9 cellular contexts compared by ENCODE assay signal in genomic region chr16:28549301-28549899, GRCh38. TPM values are rescaled to one million over a fixed set of nuclear protein-coding genes. Genes with fewer than 3 reads are reported as not detected.
DNase-seq lines count a peak whose midpoint lies in the region; ATAC-seq, FAIRE-seq and TF ChIP-seq lines count a peak whose summit lies in the region.
"Had no signal": no experiment of that assay in that cellular context is flagged by ENCODE, and none has a peak within 500 bp of the region (broad histone marks: within the 10 kb centered on the region; RNA-seq: fewer than 3 reads in every experiment).

No MANE protein-coding gene starts in this region.

- intact Hi-C loops in activated CD8-positive, alpha-beta T cell treated with anti-CD3 and anti-CD28 coated beads for 36 hours (cut with micrococcal nuclease), result no loop called here
- intact Hi-C loops in HepG2 (cut with micrococcal nuclease; ENCODE audit: unreplicated experiment) (loop anchor here (1.0 to 10.0 kb wide), 3 partner anchors 65 to 273 kb away; partner anchors contain the start of gene SULT1A1), posterior vena cava (cut with DNase I) (loop anchor here in 1 of 2 donors (10.0 kb wide), 1 partner anchor 55 kb away; the partner anchor contains the start of genes APOBR and CLN3)

- no peaks in the 10 kb centered on the region for H3K9me3 ChIP-seq in DND-41 (ENCODE audit: insufficient read depth, low read length, severe bottlenecking)
- no peaks in the 10 kb centered on the region for H3K9me3 ChIP-seq in HepG2 (ENCODE audit: low read length)

- ATAC-seq in DND-41 (ENCODE audit: insufficient read depth, low read depth), result no peak
- ATAC-seq in activated CD8-positive, alpha-beta T cell treated with anti-CD3 and anti-CD28 coated beads for 36 hours, result no peak
- ATAC-seq in HepG2, result peak; percentile 44
- no peak for ATAC-seq in GM18870 (IDR thresholded peaks at IDR 0.05; ENCODE audit: unreplicated experiment)

- H3K27me3 ChIP-seq in DND-41 (ENCODE audit: insufficient read depth, low read length, poor library complexity) (no peaks in the 10 kb centered on the region), KMS-11 (ENCODE audit: insufficient read depth, low read depth) (no peaks in the 10 kb centered on the region), HepG2 (ENCODE audit: control insufficient read depth in 1 of 2, insufficient read depth in 2 of 2, low read length in 2 of 2) (peaks cover 0 to 14% of the 10 kb centered on the region in 2 experiments; a peak in 1 of 5 replicates)

- peaks cover 11% of the 10 kb centered on the region for H3K4me1 Mint-ChIP-seq in activated CD8-positive, alpha-beta T cell treated with anti-CD3 and anti-CD28 coated beads for 36 hours (ENCODE audit: low read depth)

- H2AFZ ChIP-seq in DND-41 (ENCODE audit: low read depth, low read length), result no peak overlapping the region
- H2AFZ ChIP-seq in KMS-11 (ENCODE audit: low read depth), result no peak overlapping the region
- H2AFZ ChIP-seq in HepG2 (ENCODE audit: low read length), result no peak overlapping the region

- TF ChIP-seq EP300 in HepG2 (IDR thresholded peaks at IDR 0.05; ENCODE audit: low read depth in 2 of 2, low read length in 2 of 2), result no peak
- TF ChIP-seq EP300 in HepG2 (CRISPR knock-in tag; IDR thresholded peaks at IDR 0.05; ENCODE audit: borderline replicate concordance), result no peak

- TF ChIP-seq RAD21 in HepG2 (CRISPR knock-in tag; IDR thresholded peaks at IDR 0.05), result peak; percentile 86

- DNase-seq in DND-41 (no peak), HepG2 (ENCODE audit: low spot score) (peak; percentile 65), posterior vena cava (ENCODE audit: low spot score) (no peak), T-helper 9 cell (no peak), activated T-cell treated with anti-CD3 and anti-CD28 coated beads for 4 hours (no peak)
- DNase-seq in activated CD8-positive, alpha-beta T cell treated with anti-CD3 and anti-CD28 coated beads for 36 hours, result peak; percentile 18

- peaks cover 2% of the 10 kb centered on the region for H3K79me2 ChIP-seq in DND-41 (ENCODE audit: insufficient read depth, low read length)
- peaks cover under 1% of the 10 kb centered on the region; the same call in 1 of the 2 replicates for H3K79me2 ChIP-seq in KMS-11 (ENCODE audit: insufficient read depth, low read depth)
- peaks cover under 1% of the 10 kb centered on the region for H3K79me2 ChIP-seq in HepG2 (ENCODE audit: insufficient read depth, low read length)

- peak; percentile 42 for FAIRE-seq in HepG2 (lab: Jason Lieb, UNC)

- CTCF ChIA-PET in activated CD8-positive, alpha-beta T cell treated with anti-CD3 and anti-CD28 coated beads for 36 hours (lab: Charles Lee), result interaction anchor here (0.6 to 1.2 kb wide), 2 partner anchors 57 to 396 kb away, joined by 3 to 4 read pairs; partner anchors contain the start of gene CLN3
- CTCF ChIA-PET in HepG2 (lab: Yijun Ruan, JAX; ENCODE audit: low intra/inter-chr PET ratio, low total read pairs), result interaction anchor here (1.7 kb wide), 1 partner anchor 58 kb away, joined by 12 read pairs; the partner anchor contains the start of gene CLN3

- H3K27ac ChIP-seq in DND-41 (ENCODE audit: low read length), result no peak overlapping the region
- H3K27ac ChIP-seq in KMS-11, result no peak overlapping the region
- H3K27ac ChIP-seq in HepG2 (ENCODE audit: extremely low read length, insufficient read depth, low read length), result no peak overlapping the region
- H3K27ac ChIP-seq: skin epidermis had no signal

- in situ Hi-C loops in HepG2 (cut with HindIII; ENCODE audit: extremely low pct_ligation_motif_present, low pct_unique_long_range_greater_than_20kb), result no loop called here

- H3K4me1 ChIP-seq in DND-41 (ENCODE audit: insufficient read depth, low read length) (peaks cover 9% of the 10 kb centered on the region), KMS-11 (ENCODE audit: low read depth, poor library complexity, severe bottlenecking) (peaks cover 13% of the 10 kb centered on the region), HepG2 (ENCODE audit: insufficient read depth, low read length) (peaks cover 26% of the 10 kb centered on the region)

- POLR2A ChIA-PET in activated CD8-positive, alpha-beta T cell treated with anti-CD3 and anti-CD28 coated beads for 36 hours (lab: Charles Lee), result interaction anchor here (0.7 to 0.9 kb wide), 3 partner anchors 35 to 278 kb away, joined by 3 read pairs; no protein-coding TSS in a partner anchor
- POLR2A ChIA-PET in HepG2 (lab: Yijun Ruan, JAX), result interaction anchor here (0.9 to 1.1 kb wide), 2 partner anchors 8 to 225 kb away, joined by 3 to 4 read pairs; no protein-coding TSS in a partner anchor

- H3K36me3 ChIP-seq in DND-41 (ENCODE audit: insufficient read depth, low read length) (no peaks in the 10 kb centered on the region), KMS-11 (ENCODE audit: insufficient read depth) (no peaks in the 10 kb centered on the region), HepG2 (replicated peaks in 1 of 2; ENCODE audit: control insufficient read depth in 1 of 2, insufficient read depth in 2 of 2, low read length in 2 of 2) (no peaks in the 10 kb centered on the region)

- peak; percentile 67 for TF ChIP-seq CTCF in DND-41 (IDR thresholded peaks at IDR 0.05; ENCODE audit: borderline replicate concordance, extremely low read depth, low read length, poor library complexity, severe bottlenecking)
- peak; percentile 49 for TF ChIP-seq CTCF in KMS-11 (conservative IDR thresholded peaks at IDR 0.05; ENCODE audit: low read depth, low read length)
- peak; percentile 56 for TF ChIP-seq CTCF in activated CD8-positive, alpha-beta T cell treated with anti-CD3 and anti-CD28 coated beads for 36 hours (IDR thresholded peaks at IDR 0.05)
- TF ChIP-seq CTCF in HepG2 (CRISPR knock-in tag; IDR thresholded peaks at IDR 0.05), result peak; percentile 90

- no peak overlapping the region for H3K4me3 Mint-ChIP-seq in activated CD8-positive, alpha-beta T cell treated with anti-CD3 and anti-CD28 coated beads for 36 hours

- peak overlapping the region; percentile 1 for H3K27ac Mint-ChIP-seq in activated CD8-positive, alpha-beta T cell treated with anti-CD3 and anti-CD28 coated beads for 36 hours

- no peak overlapping the region for H3K9ac ChIP-seq in DND-41 (ENCODE audit: low read depth, low read length)
- no peak overlapping the region for H3K9ac ChIP-seq in KMS-11
- H3K9ac ChIP-seq in HepG2 (ENCODE audit: insufficient read depth, low read depth, low read length), result no peak overlapping the region

- no peak for TF ChIP-seq POLR2A in HepG2 (IDR thresholded peaks at IDR 0.05; ENCODE audit: insufficient read depth in 1 of 2, low read depth in 2 of 2, low read length in 2 of 2)

- H3K4me3 ChIP-seq in DND-41 (ENCODE audit: low read depth in 1 of 2, low read length in 2 of 2) (no peak overlapping the region), KMS-11 (IDR thresholded peaks at IDR 0.05; ENCODE audit: insufficient read depth, low read depth, low read length) (no peak overlapping the region), HepG2 (replicated peaks in 1 of 3; ENCODE audit: insufficient read depth in 1 of 3, low read depth in 2 of 3, low read length in 3 of 3) (peak overlapping the region in 1 of 3 experiments; percentile 34; a peak in 2 of 6 replicates)
- H3K4me3 ChIP-seq: skin epidermis had no signal

- WGBS in HepG2 (ENCODE audit: low lambda C conversion rate), result 5% methylated on average over 11 of the region's 11 CpGs

- H4K20me1 ChIP-seq in DND-41 (ENCODE audit: insufficient read depth, low read length) (no peaks in the 10 kb centered on the region), KMS-11 (ENCODE audit: insufficient read depth) (no peaks in the 10 kb centered on the region), HepG2 (ENCODE audit: insufficient read depth, low read length) (no peaks in the 10 kb centered on the region)

- H3K4me2 ChIP-seq in DND-41 (ENCODE audit: insufficient read depth, low read length) (no peak overlapping the region), KMS-11 (no peak overlapping the region; the same call in 1 of the 2 replicates), HepG2 (ENCODE audit: low read depth, low read length) (peak overlapping the region; percentile 65)

- no peaks in the 10 kb centered on the region for H3K9me3 Mint-ChIP-seq in activated CD8-positive, alpha-beta T cell treated with anti-CD3 and anti-CD28 coated beads for 36 hours

- no peaks in the 10 kb centered on the region for H3K27me3 Mint-ChIP-seq in activated CD8-positive, alpha-beta T cell treated with anti-CD3 and anti-CD28 coated beads for 36 hours

- BruUV-seq in HepG2 (replicated peaks; lab: Mats Ljungman, UMichigan), result no TSS peak

- H3K36me3 Mint-ChIP-seq in activated CD8-positive, alpha-beta T cell treated with anti-CD3 and anti-CD28 coated beads for 36 hours (ENCODE audit: low read depth), result no peaks in the 10 kb centered on the region

RNA-seq across cellular contexts. Expression of gene SGF29, which starts 4.3 kb away (rescaled TPM):
- 10 to 100 TPM; 25.0 TPM for total RNA-seq in activated CD8-positive, alpha-beta T cell treated with anti-CD3 and anti-CD28 coated beads for 36 hours
- total RNA-seq in HepG2 (2016; rRNA removed; fragmentation: Illumina TruSeq; extraction: Trizol), result 21.2 and 29.4 TPM in 2 replicates
- total RNA-seq in HepG2 (2016; cell fraction: cytosol; rRNA removed; fragmentation: Illumina TruSeq; extraction: Trizol; ENCODE audit: low read depth), result 26.2 and 36.6 TPM in 2 replicates
- total RNA-seq in HepG2 (2016; cell fraction: insoluble cytoplasmic fraction; rRNA removed; fragmentation: Illumina TruSeq; extraction: Trizol), result 15.6 and 27.3 TPM in 2 replicates
- 15.4 and 17.8 TPM in 2 replicates for total RNA-seq in HepG2 (2016; cell fraction: membrane; rRNA removed; fragmentation: Illumina TruSeq; extraction: Trizol)
- 19.6 and 24.7 TPM in 2 replicates for total RNA-seq in HepG2 (2016; cell fraction: nucleus; rRNA removed; fragmentation: Illumina TruSeq; extraction: Trizol)
- polyA plus RNA-seq in HepG2 (2011; rRNA removed), result 5.0 and 5.4 TPM in 2 replicates
- 2.3 and 3.5 TPM in 2 replicates for polyA plus RNA-seq in HepG2 (2011; cell fraction: cytosol; rRNA removed)
- polyA plus RNA-seq in HepG2 (2011; cell fraction: nucleus; rRNA removed), result 15.5 and 19.7 TPM in 2 replicates
- polyA plus RNA-seq in HepG2 (2012), result 20.2 and 32.1 TPM in 2 replicates
- polyA plus RNA-seq in HepG2 (2016; cell fraction: cytosol; fragmentation: Illumina TruSeq; extraction: Trizol; ENCODE audit: low read depth), result 8.6 and 9.4 TPM in 2 replicates
- polyA plus RNA-seq in HepG2 (2016; cell fraction: insoluble cytoplasmic fraction; fragmentation: Illumina TruSeq; extraction: Trizol; ENCODE audit: low read depth), result 14.8 and 18.5 TPM in 2 replicates
- polyA plus RNA-seq in HepG2 (2016; cell fraction: membrane; fragmentation: Illumina TruSeq; extraction: Trizol; ENCODE audit: low read depth), result 8.0 and 9.0 TPM in 2 replicates
- polyA plus RNA-seq in HepG2 (2016; cell fraction: nucleus; fragmentation: Illumina TruSeq; extraction: Trizol; ENCODE audit: insufficient read depth, low read depth), result 36.0 and 46.1 TPM in 2 replicates
- polyA minus RNA-seq in HepG2 (2011; rRNA and poly(A)+ RNA removed; ENCODE audit: low replicate concordance), result 10.9 and 13.8 TPM in 2 replicates
- polyA minus RNA-seq in HepG2 (2011; cell fraction: cytosol; rRNA and poly(A)+ RNA removed), result 5.9 and 8.4 TPM in 2 replicates
- polyA minus RNA-seq in HepG2 (2011; cell fraction: nucleus; rRNA and poly(A)+ RNA removed), result 9.9 and 14.9 TPM in 2 replicates
- total RNA-seq in posterior vena cava, result 10 to 100 TPM; 18.3 to 24.3 TPM

RNA-seq across cellular contexts. Expression of gene NUPR1, which starts 10.6 kb away (rescaled TPM):
- total RNA-seq in activated CD8-positive, alpha-beta T cell treated with anti-CD3 and anti-CD28 coated beads for 36 hours, result not detected
- total RNA-seq in HepG2 (2016; rRNA removed; fragmentation: Illumina TruSeq; extraction: Trizol) (18.0 and 23.9 TPM in 2 replicates), posterior vena cava (100 to 1,000 TPM in 1 of 2 donors, 10 to 100 TPM in 1; 95.3 to 159 TPM)
- 7.4 and 7.5 TPM in 2 replicates for total RNA-seq in HepG2 (2016; cell fraction: cytosol; rRNA removed; fragmentation: Illumina TruSeq; extraction: Trizol; ENCODE audit: low read depth)
- 18.2 and 22.3 TPM in 2 replicates for total RNA-seq in HepG2 (2016; cell fraction: insoluble cytoplasmic fraction; rRNA removed; fragmentation: Illumina TruSeq; extraction: Trizol)
- total RNA-seq in HepG2 (2016; cell fraction: membrane; rRNA removed; fragmentation: Illumina TruSeq; extraction: Trizol), result 9.6 and 12.0 TPM in 2 replicates
- total RNA-seq in HepG2 (2016; cell fraction: nucleus; rRNA removed; fragmentation: Illumina TruSeq; extraction: Trizol), result 6.4 and 6.7 TPM in 2 replicates
- 20.7 and 25.6 TPM in 2 replicates for polyA plus RNA-seq in HepG2 (2011; rRNA removed)
- 6.7 and 11.7 TPM in 2 replicates for polyA plus RNA-seq in HepG2 (2011; cell fraction: cytosol; rRNA removed)
- 8.3 and 9.2 TPM in 2 replicates for polyA plus RNA-seq in HepG2 (2011; cell fraction: nucleus; rRNA removed)
- polyA plus RNA-seq in HepG2 (2012), result 5.3 and 10.3 TPM in 2 replicates
- polyA plus RNA-seq in HepG2 (2016; cell fraction: cytosol; fragmentation: Illumina TruSeq; extraction: Trizol; ENCODE audit: low read depth), result 17.0 and 17.7 TPM in 2 replicates
- 33.9 and 41.5 TPM in 2 replicates for polyA plus RNA-seq in HepG2 (2016; cell fraction: insoluble cytoplasmic fraction; fragmentation: Illumina TruSeq; extraction: Trizol; ENCODE audit: low read depth)
- polyA plus RNA-seq in HepG2 (2016; cell fraction: membrane; fragmentation: Illumina TruSeq; extraction: Trizol; ENCODE audit: low read depth), result 18.7 and 22.5 TPM in 2 replicates
- polyA plus RNA-seq in HepG2 (2016; cell fraction: nucleus; fragmentation: Illumina TruSeq; extraction: Trizol; ENCODE audit: insufficient read depth, low read depth), result 19.8 and 24.6 TPM in 2 replicates
- polyA minus RNA-seq in HepG2 (2011; rRNA and poly(A)+ RNA removed; ENCODE audit: low replicate concordance), result 1.6 and 2.1 TPM in 2 replicates
- polyA minus RNA-seq in HepG2 (2011; cell fraction: cytosol; rRNA and poly(A)+ RNA removed), result 3.0 and 3.5 TPM in 2 replicates
- 2.4 and 4.7 TPM in 2 replicates for polyA minus RNA-seq in HepG2 (2011; cell fraction: nucleus; rRNA and poly(A)+ RNA removed)

RNA-seq across cellular contexts. Expression of gene IL27, which starts 42.8 kb away (rescaled TPM):
- total RNA-seq in activated CD8-positive, alpha-beta T cell treated with anti-CD3 and anti-CD28 coated beads for 36 hours, result not detected
- 0.13 TPM in 1 of 2 replicates, not detected in the other for total RNA-seq in HepG2 (2016; rRNA removed; fragmentation: Illumina TruSeq; extraction: Trizol)
- total RNA-seq in HepG2 (2016; cell fraction: cytosol; rRNA removed; fragmentation: Illumina TruSeq; extraction: Trizol; ENCODE audit: low read depth), result not detected in 2 replicates
- not detected in 2 replicates for total RNA-seq in HepG2 (2016; cell fraction: insoluble cytoplasmic fraction; rRNA removed; fragmentation: Illumina TruSeq; extraction: Trizol)
- 0.17 TPM in 1 of 2 replicates, not detected in the other for total RNA-seq in HepG2 (2016; cell fraction: membrane; rRNA removed; fragmentation: Illumina TruSeq; extraction: Trizol)
- total RNA-seq in HepG2 (2016; cell fraction: nucleus; rRNA removed; fragmentation: Illumina TruSeq; extraction: Trizol), result not detected in 2 replicates
- 0.29 and 0.54 TPM in 2 replicates for polyA plus RNA-seq in HepG2 (2011; rRNA removed)
- polyA plus RNA-seq in HepG2 (2011; cell fraction: cytosol; rRNA removed), result 0.26 and 0.31 TPM in 2 replicates
- 0.50 and 0.71 TPM in 2 replicates for polyA plus RNA-seq in HepG2 (2011; cell fraction: nucleus; rRNA removed)
- polyA plus RNA-seq in HepG2 (2012), result 0.16 and 0.35 TPM in 2 replicates
- not detected in 2 replicates for polyA plus RNA-seq in HepG2 (2016; cell fraction: cytosol; fragmentation: Illumina TruSeq; extraction: Trizol; ENCODE audit: low read depth)
- polyA plus RNA-seq in HepG2 (2016; cell fraction: insoluble cytoplasmic fraction; fragmentation: Illumina TruSeq; extraction: Trizol; ENCODE audit: low read depth), result not detected in 2 replicates
- polyA plus RNA-seq in HepG2 (2016; cell fraction: membrane; fragmentation: Illumina TruSeq; extraction: Trizol; ENCODE audit: low read depth), result not detected in 2 replicates
- not detected in 2 replicates for polyA plus RNA-seq in HepG2 (2016; cell fraction: nucleus; fragmentation: Illumina TruSeq; extraction: Trizol; ENCODE audit: insufficient read depth, low read depth)
- polyA minus RNA-seq in HepG2 (2011; rRNA and poly(A)+ RNA removed; ENCODE audit: low replicate concordance), result 0.76 TPM in 1 of 2 replicates, not detected in the other
- polyA minus RNA-seq in HepG2 (2011; cell fraction: cytosol; rRNA and poly(A)+ RNA removed), result not detected in 2 replicates
- polyA minus RNA-seq in HepG2 (2011; cell fraction: nucleus; rRNA and poly(A)+ RNA removed), result not detected in 2 replicates
- total RNA-seq in posterior vena cava, result not detected

RNA-seq across cellular contexts. Expression of gene SULT1A2, which starts 47.5 kb away (rescaled TPM):
- 1 to 10 TPM in 1 of 2 experiments, under 1 TPM in 1; 0.81 to 1.0 TPM for total RNA-seq in activated CD8-positive, alpha-beta T cell treated with anti-CD3 and anti-CD28 coated beads for 36 hours
- 34.2 and 35.2 TPM in 2 replicates for total RNA-seq in HepG2 (2016; rRNA removed; fragmentation: Illumina TruSeq; extraction: Trizol)
- total RNA-seq in HepG2 (2016; cell fraction: cytosol; rRNA removed; fragmentation: Illumina TruSeq; extraction: Trizol; ENCODE audit: low read depth), result 19.8 and 21.5 TPM in 2 replicates
- 36.3 and 38.2 TPM in 2 replicates for total RNA-seq in HepG2 (2016; cell fraction: insoluble cytoplasmic fraction; rRNA removed; fragmentation: Illumina TruSeq; extraction: Trizol)
- total RNA-seq in HepG2 (2016; cell fraction: membrane; rRNA removed; fragmentation: Illumina TruSeq; extraction: Trizol), result 19.3 and 19.9 TPM in 2 replicates
- total RNA-seq in HepG2 (2016; cell fraction: nucleus; rRNA removed; fragmentation: Illumina TruSeq; extraction: Trizol), result 23.5 and 24.0 TPM in 2 replicates
- 32.9 and 33.0 TPM in 2 replicates for polyA plus RNA-seq in HepG2 (2011; rRNA removed)
- polyA plus RNA-seq in HepG2 (2011; cell fraction: cytosol; rRNA removed), result 14.0 and 21.3 TPM in 2 replicates
- 86.1 and 93.8 TPM in 2 replicates for polyA plus RNA-seq in HepG2 (2011; cell fraction: nucleus; rRNA removed)
- polyA plus RNA-seq in HepG2 (2012), result 18.7 and 23.6 TPM in 2 replicates
- polyA plus RNA-seq in HepG2 (2016; cell fraction: cytosol; fragmentation: Illumina TruSeq; extraction: Trizol; ENCODE audit: low read depth), result 18.2 and 18.9 TPM in 2 replicates
- 33.4 and 34.7 TPM in 2 replicates for polyA plus RNA-seq in HepG2 (2016; cell fraction: insoluble cytoplasmic fraction; fragmentation: Illumina TruSeq; extraction: Trizol; ENCODE audit: low read depth)
- 14.3 and 21.1 TPM in 2 replicates for polyA plus RNA-seq in HepG2 (2016; cell fraction: membrane; fragmentation: Illumina TruSeq; extraction: Trizol; ENCODE audit: low read depth)
- polyA plus RNA-seq in HepG2 (2016; cell fraction: nucleus; fragmentation: Illumina TruSeq; extraction: Trizol; ENCODE audit: insufficient read depth, low read depth), result 56.7 and 59.1 TPM in 2 replicates
- 2.7 and 14.8 TPM in 2 replicates for polyA minus RNA-seq in HepG2 (2011; rRNA and poly(A)+ RNA removed; ENCODE audit: low replicate concordance)
- 5.5 and 6.4 TPM in 2 replicates for polyA minus RNA-seq in HepG2 (2011; cell fraction: cytosol; rRNA and poly(A)+ RNA removed)
- polyA minus RNA-seq in HepG2 (2011; cell fraction: nucleus; rRNA and poly(A)+ RNA removed), result 14.0 and 15.7 TPM in 2 replicates
- 1 to 10 TPM in 1 of 2 donors, under 1 TPM in 1; 0.65 to 1.1 TPM for total RNA-seq in posterior vena cava

RNA-seq across cellular contexts. Expression of gene APOBR, which starts 55.0 kb away (rescaled TPM):
- total RNA-seq in activated CD8-positive, alpha-beta T cell treated with anti-CD3 and anti-CD28 coated beads for 36 hours, result 1 to 10 TPM; 5.5 TPM
- 0.11 TPM in 1 of 2 replicates, not detected in the other for total RNA-seq in HepG2 (2016; rRNA removed; fragmentation: Illumina TruSeq; extraction: Trizol)
- total RNA-seq in HepG2 (2016; cell fraction: cytosol; rRNA removed; fragmentation: Illumina TruSeq; extraction: Trizol; ENCODE audit: low read depth), result not detected in 2 replicates
- 0.15 TPM in 1 of 2 replicates, not detected in the other for total RNA-seq in HepG2 (2016; cell fraction: insoluble cytoplasmic fraction; rRNA removed; fragmentation: Illumina TruSeq; extraction: Trizol)
- total RNA-seq in HepG2 (2016; cell fraction: membrane; rRNA removed; fragmentation: Illumina TruSeq; extraction: Trizol), result not detected in 2 replicates
- 0.09 TPM in 1 of 2 replicates, not detected in the other for total RNA-seq in HepG2 (2016; cell fraction: nucleus; rRNA removed; fragmentation: Illumina TruSeq; extraction: Trizol)
- polyA plus RNA-seq in HepG2 (2011; rRNA removed), result 0.03 TPM in 2 replicates
- 0.01 and 0.03 TPM in 2 replicates for polyA plus RNA-seq in HepG2 (2011; cell fraction: cytosol; rRNA removed)
- 0.07 and 0.11 TPM in 2 replicates for polyA plus RNA-seq in HepG2 (2011; cell fraction: nucleus; rRNA removed)
- 0.13 and 0.17 TPM in 2 replicates for polyA plus RNA-seq in HepG2 (2012)
- not detected in 2 replicates for polyA plus RNA-seq in HepG2 (2016; cell fraction: cytosol; fragmentation: Illumina TruSeq; extraction: Trizol; ENCODE audit: low read depth)
- 0.08 and 0.14 TPM in 2 replicates for polyA plus RNA-seq in HepG2 (2016; cell fraction: insoluble cytoplasmic fraction; fragmentation: Illumina TruSeq; extraction: Trizol; ENCODE audit: low read depth)
- polyA plus RNA-seq in HepG2 (2016; cell fraction: membrane; fragmentation: Illumina TruSeq; extraction: Trizol; ENCODE audit: low read depth), result not detected in 2 replicates
- 0.23 and 0.61 TPM in 2 replicates for polyA plus RNA-seq in HepG2 (2016; cell fraction: nucleus; fragmentation: Illumina TruSeq; extraction: Trizol; ENCODE audit: insufficient read depth, low read depth)
- 0.04 TPM in 1 of 2 replicates, not detected in the other for polyA minus RNA-seq in HepG2 (2011; rRNA and poly(A)+ RNA removed; ENCODE audit: low replicate concordance)
- not detected in 2 replicates for polyA minus RNA-seq in HepG2 (2011; cell fraction: cytosol; rRNA and poly(A)+ RNA removed)
- polyA minus RNA-seq in HepG2 (2011; cell fraction: nucleus; rRNA and poly(A)+ RNA removed), result not detected in 2 replicates
- total RNA-seq in posterior vena cava, result 1 to 10 TPM; 2.1 to 2.7 TPM

Comparison
In these comparisons a context has a peak if more than half of its experiments do, and no peak if none do; other contexts are left out.
1. DNase-seq: peak in activated CD8-positive, alpha-beta T cell treated with anti-CD3 and anti-CD28 coated beads for 36 hours (single experiment) and HepG2 (single experiment); none in DND-41 (single experiment), posterior vena cava (single experiment), T-helper 9 cell (single experiment) and activated T-cell treated with anti-CD3 and anti-CD28 coated beads for 4 hours (single experiment).
2. RNA of gene NUPR1, which starts 10.6 kb away (total RNA-seq): 95.3 to 159 TPM in posterior vena cava and 6.4 to 23.9 TPM in HepG2; not detected in activated CD8-positive, alpha-beta T cell treated with anti-CD3 and anti-CD28 coated beads for 36 hours; every median in the first group is over 4 times any median in the second.
3. Peak in every context shown above with its lines, with median percentiles within 50 percentile points of each other: CTCF ChIP-seq.